In the genomic region with DNA sequence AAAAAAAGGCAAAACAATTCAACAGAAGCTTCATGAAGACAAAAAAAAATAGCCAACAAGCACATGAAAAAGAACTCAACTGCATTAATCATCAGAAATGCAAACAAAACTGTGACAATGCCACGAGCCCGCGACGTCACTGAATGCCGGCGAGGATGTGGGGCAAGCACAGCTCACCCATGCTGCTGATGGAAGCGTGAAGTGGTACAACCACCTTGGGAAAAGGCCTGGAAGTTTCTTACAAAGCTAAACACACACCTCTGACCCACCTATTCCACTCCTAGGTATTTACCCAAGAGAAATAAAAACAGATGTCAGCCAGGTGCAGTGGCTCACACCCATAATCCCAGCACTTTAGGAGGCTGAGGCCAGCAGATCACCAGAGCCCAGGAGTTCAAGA, we compare ENCODE assay signal across 20 cellular contexts. TPM values are rescaled to one million over a fixed set of nuclear protein-coding genes. Genes with fewer than 3 reads are reported as not detected.
DNase-seq lines count a peak whose midpoint lies in the region; ATAC-seq, FAIRE-seq and TF ChIP-seq lines count a peak whose summit lies in the region.
"Had no signal": no experiment of that assay in that cellular context is flagged by ENCODE, and none has a peak within 500 bp of the region (broad histone marks: within the 10 kb centered on the region; RNA-seq: fewer than 3 reads in every experiment).

No MANE protein-coding gene starts in this region.

- no peaks in the 10 kb centered on the region for H3K27me3 Mint-ChIP-seq in activated CD4-positive, alpha-beta T cell treated with anti-CD3 and anti-CD28 coated beads for 36 hours
- H3K27me3 Mint-ChIP-seq: activated CD4-positive, alpha-beta T cell treated with anti-CD3 and anti-CD28 coated beads, Interleukin-2, amount 10 ng/mL, durations not matched to agents 7 days and 5 days; T-cell had no signal

- peaks cover 0 to 10% (median 0%) of the 10 kb centered on the region in 3 donors for H3K4me1 ChIP-seq in pancreas
- H3K4me1 ChIP-seq: breast epithelium, right lobe of liver had no signal

- H3K27me3 ChIP-seq in pancreas, result no peaks in the 10 kb centered on the region
- H3K27me3 ChIP-seq: breast epithelium, right lobe of liver had no signal

- peak overlapping the region; percentile 42 to 56 (median 56) for H3K27ac ChIP-seq in pancreas
- H3K27ac ChIP-seq: breast epithelium, right lobe of liver had no signal

- H3K4me3 Mint-ChIP-seq in activated CD4-positive, alpha-beta T cell treated with anti-CD3 and anti-CD28 coated beads for 36 hours, result no peak overlapping the region
- H3K4me3 Mint-ChIP-seq: activated CD4-positive, alpha-beta T cell treated with anti-CD3 and anti-CD28 coated beads, Interleukin-2, amount 10 ng/mL, durations not matched to agents 7 days and 5 days; natural killer cell; T-cell had no signal

- FAIRE-seq in pancreas (lab: Jason Lieb, UNC), result no peak
- FAIRE-seq: A204.1, HepG2 had no signal

- H3K27ac Mint-ChIP-seq in activated CD4-positive, alpha-beta T cell treated with anti-CD3 and anti-CD28 coated beads for 36 hours, result no peak overlapping the region
- H3K27ac Mint-ChIP-seq: activated T-helper 2 cell treated with anti-CD3 and anti-CD28 coated beads, Interferon-gamma antibody, Interleukin-2, Interleukin-4, amounts not matched to agents 10 μg/mL and 5 μg/mL and 100 μg/mL, durations not matched to agents 14 hours and 24 hours and 36 hours; natural killer cell; T-cell had no signal

- CTCF ChIA-PET in activated CD4-positive, alpha-beta T cell treated with anti-CD3 and anti-CD28 coated beads for 36 hours (lab: Charles Lee), result interaction anchor here (2.0 kb wide), 1 partner anchor 93 kb away, joined by 6 read pairs; no protein-coding TSS in a partner anchor

- no peaks in the 10 kb centered on the region for H3K4me1 Mint-ChIP-seq in activated CD4-positive, alpha-beta T cell treated with anti-CD3 and anti-CD28 coated beads for 36 hours
- H3K4me1 Mint-ChIP-seq: natural killer cell had no signal

- WGBS in pancreas, 2 donors, result 17 to 19% methylated on average over 7 of the region's 7 CpGs

- no peak for TF ChIP-seq CTCF in pancreas (IDR thresholded peaks at IDR 0.05)

- no peaks in the 10 kb centered on the region for H3K36me3 ChIP-seq in pancreas
- H3K36me3 ChIP-seq: breast epithelium had no signal

- peaks cover 2% of the 10 kb centered on the region for H3K36me3 Mint-ChIP-seq in activated CD4-positive, alpha-beta T cell treated with anti-CD3 and anti-CD28 coated beads for 36 hours (ENCODE audit: low read depth)
- H3K36me3 Mint-ChIP-seq: natural killer cell had no signal

- ATAC-seq in pancreas (peak; percentile 83 to 89 (median 86)), HG03457 (IDR thresholded peaks at IDR 0.05; ENCODE audit: unreplicated experiment) (no peak)
- no peak for ATAC-seq in activated CD4-positive, alpha-beta T cell treated with anti-CD3 and anti-CD28 coated beads for 36 hours
- ATAC-seq: HepG2, natural killer cell, right lobe of liver, T-cell had no signal

- POLR2A ChIA-PET in activated CD4-positive, alpha-beta T cell treated with anti-CD3 and anti-CD28 coated beads for 36 hours (lab: Charles Lee), result no interaction called here

- no peak overlapping the region for H3K4me3 ChIP-seq in pancreas
- H3K4me3 ChIP-seq: breast epithelium, right lobe of liver had no signal

- intact Hi-C loops in pancreas (cut with DNase I), result no loop called here
- intact Hi-C loops in activated CD4-positive, alpha-beta T cell treated with anti-CD3 and anti-CD28 coated beads for 36 hours (cut with DNase I, micrococcal nuclease), result no loop called here

- H3K9me3 Mint-ChIP-seq in activated CD4-positive, alpha-beta T cell treated with anti-CD3 and anti-CD28 coated beads for 36 hours (ENCODE audit: low read depth), result no peaks in the 10 kb centered on the region
- H3K9me3 Mint-ChIP-seq: activated CD4-positive, alpha-beta T cell treated with anti-CD3 and anti-CD28 coated beads, Interleukin-2, amount 10 ng/mL, durations not matched to agents 7 days and 5 days; activated T-helper 2 cell treated with anti-CD3 and anti-CD28 coated beads, Interferon-gamma antibody, Interleukin-2, Interleukin-4, amounts not matched to agents 10 μg/mL and 5 μg/mL and 100 μg/mL, durations not matched to agents 14 hours and 24 hours and 36 hours; natural killer cell; T-cell had no signal

- peak; percentile 21 for DNase-seq in NCI-H146 (lab: John Stamatoyannopoulos, UW)
- no peak for DNase-seq in NCI-H146 treated with DMSO at 0.1 percent for 48 hours (lab: John Stamatoyannopoulos, UW; ENCODE audit: unreplicated experiment)
- peak; percentile 38 for DNase-seq in NCI-H460 (ENCODE audit: extremely low read depth, low read depth)
- peak; percentile 15 for DNase-seq in dermis blood vessel endothelial cell
- DNase-seq in pancreas, result peak in 5 of 6 donors; percentile 71 to 84 (median 76)
- no peak for DNase-seq in activated CD4-positive, alpha-beta T cell treated with anti-CD3 and anti-CD28 coated beads for 36 hours
- no peak for DNase-seq in stimulated activated CD4-positive, alpha-beta T cell treated with anti-CD3 and anti-CD28 coated beads, Interleukin-12 subunit alpha, Interleukin-12 subunit beta, amount 100 ng/mL, for 4 hours
- DNase-seq: activated CD4-positive, alpha-beta T cell treated with anti-CD3 and anti-CD28 coated beads, Interleukin-2, amount 10 ng/mL, durations not matched to agents 7 days and 5 days; foreskin melanocyte; kidney glomerular epithelial cell; natural killer cell; NCI-H524; right lobe of liver; Right ventricle myocardium superior; T-cell had no signal

- H3K9me3 ChIP-seq in pancreas, result no peaks in the 10 kb centered on the region
- H3K9me3 ChIP-seq: breast epithelium, right lobe of liver had no signal

RNA-seq across cellular contexts. Expression of gene BTBD6, which starts 10.5 kb away (rescaled TPM):
- total RNA-seq in NCI-H460 (2014; rRNA removed; shearing (Covaris generic)), result 15.3 and 16.2 TPM in 2 replicates
- polyA plus RNA-seq in NCI-H460 (2014; cell fraction: nucleus; rRNA removed), result 37.4 and 44.5 TPM in 2 replicates
- total RNA-seq in dermis blood vessel endothelial cell, result 68.1 and 81.5 TPM in 2 replicates
- 10 to 100 TPM in 1 of 6 donors, 1 to 10 TPM in 5; 4.3 to 12.5 (median 6.7) TPM for total RNA-seq in pancreas
- polyA plus RNA-seq in pancreas, result 10 to 100 TPM; 20.1 to 44.5 TPM
- 10 to 100 TPM; 18.9 to 23.2 TPM for total RNA-seq in activated CD4-positive, alpha-beta T cell treated with anti-CD3 and anti-CD28 coated beads for 36 hours
- total RNA-seq: HepG2 had no signal
- polyA plus RNA-seq: HepG2 had no signal

RNA-seq across cellular contexts. Expression of gene BRF1, which starts 42.0 kb away (rescaled TPM):
- total RNA-seq in NCI-H460 (2014; rRNA removed; shearing (Covaris generic)), result 16.0 and 17.1 TPM in 2 replicates
- 76.5 and 86.4 TPM in 2 replicates for polyA plus RNA-seq in NCI-H460 (2014; cell fraction: nucleus; rRNA removed)
- 56.5 and 71.5 TPM in 2 replicates for total RNA-seq in dermis blood vessel endothelial cell
- 10 to 100 TPM; 13.6 to 25.4 (median 19.3) TPM for total RNA-seq in pancreas
- polyA plus RNA-seq in pancreas, result 10 to 100 TPM; 34.5 to 50.2 TPM
- total RNA-seq in activated CD4-positive, alpha-beta T cell treated with anti-CD3 and anti-CD28 coated beads for 36 hours, result 10 to 100 TPM; 20.0 to 28.1 TPM

RNA-seq across cellular contexts. Expression of gene PACS2, which starts 55.7 kb away (rescaled TPM):
- total RNA-seq in NCI-H460 (2014; rRNA removed; shearing (Covaris generic)), result 30.6 and 30.7 TPM in 2 replicates
- 67.9 and 78.7 TPM in 2 replicates for polyA plus RNA-seq in NCI-H460 (2014; cell fraction: nucleus; rRNA removed)
- total RNA-seq in dermis blood vessel endothelial cell (63.6 and 74.0 TPM in 2 replicates), pancreas (10 to 100 TPM; 36.9 to 63.6 (median 46.2) TPM)
- polyA plus RNA-seq in pancreas, result 100 to 1,000 TPM in 1 of 2 donors, 10 to 100 TPM in 1; 77.7 to 128 TPM
- total RNA-seq in activated CD4-positive, alpha-beta T cell treated with anti-CD3 and anti-CD28 coated beads for 36 hours, result 10 to 100 TPM; 30.6 to 32.9 TPM

Comparison
In these comparisons a context has a peak if more than half of its experiments do, and no peak if none do; other contexts are left out.
1. DNase-seq: peak in NCI-H146 (single experiment), NCI-H460 (single experiment), dermis blood vessel endothelial cell (single experiment) and pancreas (5 of 6); none in NCI-H146 treated with DMSO at 0.1 percent for 48 hours (single experiment), activated CD4-positive, alpha-beta T cell treated with anti-CD3 and anti-CD28 coated beads for 36 hours (single experiment) and stimulated activated CD4-positive, alpha-beta T cell treated with anti-CD3 and anti-CD28 coated beads, Interleukin-12 subunit alpha, Interleukin-12 subunit beta, amount 100 ng/mL, for 4 hours (single experiment).
2. ATAC-seq: peak in pancreas (4 of 4); none in HG03457 (single experiment) and activated CD4-positive, alpha-beta T cell treated with anti-CD3 and anti-CD28 coated beads for 36 hours (single experiment).